Comparison of ENCODE assay signal across 21 cellular contexts in genomic region chr7:123352957-123353356, GRCh38.
DNase-seq lines count a peak whose midpoint lies in the region; ATAC-seq and TF ChIP-seq lines count a peak whose summit lies in the region.
"Had no signal": no experiment of that assay in that cellular context is flagged by ENCODE, and none has a peak within 500 bp of the region (broad histone marks: within the 10 kb centered on the region; RNA-seq: fewer than 3 reads in every experiment).

No MANE protein-coding gene starts in this region.

- no peaks in the 10 kb centered on the region for H3K27me3 ChIP-seq in breast epithelium
- H3K27me3 ChIP-seq: BE2C, SJSA1 had no signal

- H3K4me1 Mint-ChIP-seq in MCF 10A (ENCODE audit: insufficient read depth, unreplicated experiment): no peaks in the 10 kb centered on the region
- H3K4me1 Mint-ChIP-seq: CD4-positive, alpha-beta memory T cell had no signal

- no peaks in the 10 kb centered on the region for H3K9me3 ChIP-seq in breast epithelium
- H3K9me3 ChIP-seq: BE2C, SJSA1 had no signal

- BruUV-seq in MCF 10A (replicated peaks; lab: Mats Ljungman, UMichigan): no TSS peak

- CTCF ChIA-PET in MCF 10A (lab: Yijun Ruan, JAX): interaction anchor here (0.6 to 1.3 kb wide), 3 partner anchors 14 to 177 kb away, joined by 3 to 8 read pairs (median 3); no protein-coding TSS in a partner anchor

- H3K4me3 ChIP-seq in breast epithelium: no peak overlapping the region
- no peak overlapping the region for H3K4me3 ChIP-seq in fibroblast of the aortic adventitia (ENCODE audit: low read depth, low read length)
- H3K4me3 ChIP-seq: GM12878, GM23248, SJSA1 had no signal

- DNase-seq in MCF 10A (ENCODE audit: unreplicated experiment) (peak; percentile 56), breast epithelium (ENCODE audit: low spot score in 2 of 2) (no peak), amniotic epithelial cell (ENCODE audit: low read depth) (peak; percentile 69), fibroblast of the aortic adventitia (ENCODE audit: low read depth) (peak; percentile 10), foreskin melanocyte (no peak), occipital lobe (lab: John Stamatoyannopoulos, UW) (no peak)
- DNase-seq: BE2C; Calu3; CD4-positive, alpha-beta memory T cell; DMS79; GM23248; MM.1S; NCI-H1092 treated with DMSO at 0.1 percent for 48 hours; NCI-H2107; NCI-H345; NCI-H526 treated with DMSO at 0.1 percent for 48 hours had no signal

- intact Hi-C loops in MCF 10A (cut with micrococcal nuclease): no loop called here
- intact Hi-C loops in breast epithelium (cut with DNase I; ENCODE audit: low total_unique reads): no loop called here

- H3K4me3 Mint-ChIP-seq in MCF 10A (ENCODE audit: unreplicated experiment): no peak overlapping the region
- H3K4me3 Mint-ChIP-seq: CD4-positive, alpha-beta memory T cell had no signal

- ATAC-seq in HG03442 (IDR thresholded peaks at IDR 0.05; ENCODE audit: unreplicated experiment) (no peak), GM21576 (IDR thresholded peaks at IDR 0.05; ENCODE audit: unreplicated experiment) (no peak)
- ATAC-seq: GM12878 had no signal

- H3K36me3 ChIP-seq in breast epithelium: no peaks in the 10 kb centered on the region
- H3K36me3 ChIP-seq: BE2C had no signal

- H3K27ac Mint-ChIP-seq in MCF 10A (ENCODE audit: low read depth, unreplicated experiment): no peak overlapping the region
- H3K27ac Mint-ChIP-seq: CD4-positive, alpha-beta memory T cell had no signal

- no peaks in the 10 kb centered on the region for H3K36me3 Mint-ChIP-seq in MCF 10A (ENCODE audit: insufficient read depth, unreplicated experiment)
- H3K36me3 Mint-ChIP-seq: CD4-positive, alpha-beta memory T cell had no signal

- TF ChIP-seq POLR2A in breast epithelium (IDR thresholded peaks at IDR 0.05): no peak

- no peaks in the 10 kb centered on the region for H3K9me3 Mint-ChIP-seq in MCF 10A (ENCODE audit: unreplicated experiment)

- H3K27me3 Mint-ChIP-seq in MCF 10A (ENCODE audit: insufficient read depth, unreplicated experiment): peaks cover 9% of the 10 kb centered on the region

- TF ChIP-seq CTCF in MCF 10A (IDR thresholded peaks at IDR 0.05; ENCODE audit: unreplicated experiment) (no peak), breast epithelium (IDR thresholded peaks at IDR 0.05) (no peak), fibroblast of the aortic adventitia (IDR thresholded peaks at IDR 0.05; ENCODE audit: insufficient read depth, low read length) (no peak)

- H3K27ac ChIP-seq in breast epithelium: no peak overlapping the region
- H3K27ac ChIP-seq: 22Rv1, GM23248, SJSA1 had no signal

- POLR2A ChIA-PET in MCF 10A (lab: Yijun Ruan, JAX): no interaction called here

- no peaks in the 10 kb centered on the region for H3K4me1 ChIP-seq in breast epithelium

Comparison
In these comparisons a context has a peak if more than half of its experiments do, and no peak if none do; other contexts are left out.
1. DNase-seq: peak in MCF 10A (single experiment), amniotic epithelial cell (single experiment) and fibroblast of the aortic adventitia (single experiment); none in breast epithelium (0 of 2), foreskin melanocyte (single experiment) and occipital lobe (single experiment).